In genomic region chrX:6151971-6152370, GRCh38 we compare ENCODE assay signal across 6 cellular contexts.
"Had no signal": no experiment of that assay in that cellular context is flagged by ENCODE, and none has a peak within 500 bp of the region (broad histone marks: within the 10 kb centered on the region; RNA-seq: fewer than 3 reads in every experiment).

No MANE protein-coding gene starts in this region.

- DNase-seq: H9, HCEC 1CT had no signal

- H3K27me3 Mint-ChIP-seq: IgD-negative memory B cell had no signal

- H3K27ac Mint-ChIP-seq: GM23338, IgD-negative memory B cell had no signal

- H3K4me2 ChIP-seq: GM23338 had no signal

- H3K4me3 ChIP-seq: GM23338 had no signal

- H3K27ac ChIP-seq: HL-60 had no signal

- H2AFZ ChIP-seq: GM23338 had no signal

- H3K9me3 Mint-ChIP-seq: GM23338, H9 had no signal

- H3K4me1 Mint-ChIP-seq: IgD-negative memory B cell had no signal

- ATAC-seq: GM23338, HepG2 had no signal

- H3K4me3 Mint-ChIP-seq: GM23338, H9, IgD-negative memory B cell had no signal

- H3K36me3 Mint-ChIP-seq: IgD-negative memory B cell had no signal
